Comparison of ENCODE assay signal across 16 cellular contexts in the genomic region with DNA sequence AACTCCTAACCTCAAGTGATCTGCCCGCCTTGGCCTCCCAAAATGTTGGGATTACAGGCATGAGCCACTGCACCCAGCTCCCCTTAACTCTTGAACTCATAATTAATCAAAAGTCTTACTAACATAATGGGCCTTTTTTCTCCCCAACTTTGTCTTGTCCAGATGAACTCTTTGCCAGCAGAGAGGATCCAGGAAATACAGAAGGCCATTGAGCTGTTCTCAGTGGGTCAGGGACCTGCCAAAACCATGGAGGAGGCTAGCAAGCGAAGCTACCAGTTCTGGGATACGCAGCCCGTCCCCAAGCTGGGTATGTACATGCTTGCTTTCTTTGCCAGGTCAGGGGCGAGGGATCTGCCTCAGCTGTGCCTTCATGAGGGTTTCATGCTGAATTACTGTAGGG.
"Had no signal": no experiment of that assay in that cellular context is flagged by ENCODE, and none has a peak within 500 bp of the region (broad histone marks: within the 10 kb centered on the region; RNA-seq: fewer than 3 reads in every experiment).

No MANE protein-coding gene starts in this region.

- H3K27ac Mint-ChIP-seq: activated CD8-positive, alpha-beta T cell treated with anti-CD3 and anti-CD28 coated beads, Interleukin-2, amount 10 ng/mL, durations not matched to agents 7 days and 5 days; activated naive CD8-positive, alpha-beta T cell treated with anti-CD3 and anti-CD28 coated beads, Interleukin-2, amount 50 U/mL, for 24 hours; activated T-helper 1 cell treated with anti-CD3 and anti-CD28 coated beads, Interleukin-12 subunit alpha, Interleukin-12 subunit beta, Interleukin-2, Interleukin-4 antibody, amounts not matched to agents 30 ng/mL and 10 ng/mL and 1 ng/mL, durations not matched to agents 14 hours and 24 hours and 36 hours; endodermal cell; nephron progenitor cell had no signal

- H3K4me3 ChIP-seq: skin epidermis, transverse colon had no signal

- H3K27me3 ChIP-seq: transverse colon had no signal

- H3K27me3 Mint-ChIP-seq: activated naive CD8-positive, alpha-beta T cell treated with anti-CD3 and anti-CD28 coated beads, Interleukin-2, amount 50 U/mL, for 24 hours; central memory CD8-positive, alpha-beta T cell had no signal

- H3K9me3 ChIP-seq: transverse colon had no signal

- ATAC-seq: activated CD8-positive, alpha-beta T cell treated with anti-CD3 and anti-CD28 coated beads, Interleukin-2, amount 10 ng/mL, durations not matched to agents 7 days and 5 days; activated naive CD8-positive, alpha-beta T cell treated with anti-CD3 and anti-CD28 coated beads, Interleukin-2, amount 50 U/mL, for 24 hours; SK-N-SH treated with all-trans-retinoic acid at 6 μM for 48 hours had no signal

- H3K4me1 Mint-ChIP-seq: activated naive CD8-positive, alpha-beta T cell treated with anti-CD3 and anti-CD28 coated beads, Interleukin-2, amount 50 U/mL, for 24 hours; central memory CD8-positive, alpha-beta T cell; nephron progenitor cell had no signal

- H3K4me3 Mint-ChIP-seq: activated CD8-positive, alpha-beta T cell treated with anti-CD3 and anti-CD28 coated beads, Interleukin-2, amount 10 ng/mL, durations not matched to agents 7 days and 5 days; activated naive CD8-positive, alpha-beta T cell treated with anti-CD3 and anti-CD28 coated beads, Interleukin-2, amount 50 U/mL, for 24 hours; activated T-helper 1 cell treated with anti-CD3 and anti-CD28 coated beads, Interleukin-12 subunit alpha, Interleukin-12 subunit beta, Interleukin-2, Interleukin-4 antibody, amounts not matched to agents 30 ng/mL and 10 ng/mL and 1 ng/mL, durations not matched to agents 14 hours and 24 hours and 36 hours; central memory CD8-positive, alpha-beta T cell; endodermal cell; nephron progenitor cell had no signal

- DNase-seq: activated CD4-positive, alpha-beta T cell treated with anti-CD3 and anti-CD28 coated beads for 48 hours; activated CD8-positive, alpha-beta memory T cell treated with anti-CD3 and anti-CD28 coated beads, Interleukin-2, amount 50 U/mL, for 48 hours; activated CD8-positive, alpha-beta T cell treated with anti-CD3 and anti-CD28 coated beads, Interleukin-2, amount 10 ng/mL, durations not matched to agents 7 days and 5 days; activated naive CD4-positive, alpha-beta T cell treated with Interleukin-2 at 50 U/mL for 16 hours; activated naive CD8-positive, alpha-beta T cell treated with anti-CD3 and anti-CD28 coated beads, Interleukin-2, amount 50 U/mL, for 24 hours; dermis blood vessel endothelial cell; endodermal cell; erythroblast; mesendoderm; nephron progenitor cell; retina; transverse colon had no signal
